Comparison of ENCODE assay signal across 8 cellular contexts in the genomic region with DNA sequence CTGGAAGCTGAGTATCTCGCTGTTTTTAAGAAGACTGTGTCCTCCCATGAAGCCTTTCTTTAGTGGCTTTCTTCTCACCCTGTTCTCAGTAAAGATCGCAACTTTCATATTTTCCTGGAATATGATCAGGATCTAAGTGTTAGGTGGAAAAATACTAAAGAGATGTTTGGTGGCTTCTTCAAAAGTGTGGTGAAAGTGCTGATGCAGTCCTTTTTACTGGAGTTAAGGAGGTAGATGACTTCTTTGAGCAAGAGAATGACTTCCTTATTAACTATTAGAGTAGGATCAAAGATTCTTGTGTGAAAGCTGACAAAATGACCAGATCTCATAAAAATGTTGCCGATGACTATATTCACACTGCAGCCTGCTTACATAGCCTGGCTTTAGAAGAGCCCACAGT.
"Had no signal": no experiment of that assay in that cellular context is flagged by ENCODE, and none has a peak within 500 bp of the region (broad histone marks: within the 10 kb centered on the region; RNA-seq: fewer than 3 reads in every experiment).

No MANE protein-coding gene starts in this region.

- H3K4me3 ChIP-seq: GM12878 had no signal

- FAIRE-seq: G401.6, GM12878, GM12891, GM12892, GM18507, GM19239 had no signal

- DNase-seq: GDM1, GF-D8 had no signal

- ATAC-seq: GM12878 had no signal
